Comparison of ENCODE assay signal across 8 cellular contexts in genomic region chr13:52012512-52012836, GRCh38. TPM values are rescaled to one million over a fixed set of nuclear protein-coding genes. Genes with fewer than 3 reads are reported as not detected.
A peak's percentile ranks its signal among the peaks of the same experiment; 100 is the strongest.
DNase-seq lines count a peak whose midpoint lies in the region; ATAC-seq and TF ChIP-seq lines count a peak whose summit lies in the region.

No MANE protein-coding gene starts in this region.

- peaks cover 5% of the 10 kb centered on the region; the same call in 1 of the 2 replicates for H3K9me3 ChIP-seq in OCI-LY7 (ENCODE audit: low read length)
- H3K9me3 ChIP-seq in trophoblast cell (ENCODE audit: insufficient read depth, low read depth, low read length): peaks cover 6% of the 10 kb centered on the region

- H2BK5ac ChIP-seq in trophoblast cell (ENCODE audit: low read depth, low read length, poor library complexity): peak overlapping the region; percentile 43

- POLR2A ChIA-PET in OCI-LY7 (lab: Charles Lee): interaction anchor here (0.6 to 1.4 kb wide), 8 partner anchors 13 to 568 kb away, joined by 3 to 7 read pairs (median 3); no protein-coding TSS in a partner anchor

- no peak overlapping the region for H3K27ac ChIP-seq in OCI-LY7 (ENCODE audit: low read depth, low read length, poor library complexity, severe bottlenecking)
- no peak overlapping the region for H3K27ac ChIP-seq in trophoblast cell (ENCODE audit: low read depth, low read length)

- H3K79me2 ChIP-seq in OCI-LY7 (ENCODE audit: insufficient read depth, low read depth, low read length) (peaks cover 30% of the 10 kb centered on the region), trophoblast cell (ENCODE audit: control insufficient read depth, insufficient read depth, low read length, poor library complexity) (peaks cover 9% of the 10 kb centered on the region)

- no peak overlapping the region for H2AK5ac ChIP-seq in trophoblast cell (ENCODE audit: low read length)

- peak overlapping the region; percentile 70 for H3K4ac ChIP-seq in trophoblast cell (ENCODE audit: low read depth, low read length)

- H2AFZ ChIP-seq in OCI-LY7 (ENCODE audit: low read length) (peak overlapping the region; percentile 91), trophoblast cell (ENCODE audit: insufficient read depth, low read length, poor library complexity) (peak overlapping the region; percentile 72)

- H3K4me3 ChIP-seq in GM12865 (ENCODE audit: low read depth, low read length) (peak overlapping the region; percentile 83), OCI-LY7 (ENCODE audit: low read depth, low read length, poor library complexity, severe bottlenecking) (peak overlapping the region; percentile 95), epithelial cell of proximal tubule (ENCODE audit: low read depth, low read length) (peak overlapping the region; percentile 93), trophoblast cell (ENCODE audit: low read depth, low read length) (peak overlapping the region; percentile 76)

- H4K12ac ChIP-seq in trophoblast cell (ENCODE audit: low read depth, low read length): peak overlapping the region; percentile 86

- H3K27me3 ChIP-seq in trophoblast cell (ENCODE audit: insufficient read depth, low read length): no peaks in the 10 kb centered on the region

- H3K36me3 ChIP-seq in OCI-LY7 (ENCODE audit: insufficient read depth, low read length): peaks cover 26% of the 10 kb centered on the region
- peaks cover 3 to 7% of the 10 kb centered on the region in 2 experiments for H3K36me3 ChIP-seq in trophoblast cell (ENCODE audit: control insufficient read depth in 1 of 2, insufficient read depth in 2 of 2, low read length in 2 of 2)

- BruUV-seq in OCI-LY7 (replicated peaks; lab: Mats Ljungman, UMichigan): TSS peak; percentile 90

- CTCF ChIA-PET in OCI-LY7 (lab: Charles Lee; ENCODE audit: unreplicated experiment): no interaction called here

- peak overlapping the region; percentile 82 for H4K8ac ChIP-seq in trophoblast cell (ENCODE audit: low read depth, low read length)

- peak overlapping the region; percentile 86 for H3K9ac ChIP-seq in trophoblast cell (ENCODE audit: low read length)

- WGBS in trophoblast cell (ENCODE audit: extremely low coverage, insufficient coverage, insufficient read length): no CpG with 5 or more reads among the region's 8 CpGs

- H3K4me2 ChIP-seq in OCI-LY7 (ENCODE audit: low read length) (peak overlapping the region; percentile 75), trophoblast cell (ENCODE audit: low read length) (peak overlapping the region; percentile 71)

- ATAC-seq in HG03342 (IDR thresholded peaks at IDR 0.05; ENCODE audit: unreplicated experiment) (no peak), HG02885 (IDR thresholded peaks at IDR 0.05; ENCODE audit: poor library complexity, unreplicated experiment) (no peak)

- intact Hi-C loops in OCI-LY7 (cut with micrococcal nuclease; ENCODE audit: unreplicated experiment): loop anchor here (1.0 to 5.0 kb wide), 4 partner anchors 146 to 640 kb away; partner anchors contain the start of genes CKAP2 and SUGT1

- no peak overlapping the region for H4K91ac ChIP-seq in trophoblast cell (ENCODE audit: low read depth, low read length)

- H4K20me1 ChIP-seq in OCI-LY7 (ENCODE audit: insufficient read depth, low read length): 0 out of 2 replicates have a peak, but pooled peaks cover 4% of the 10 kb centered on the region

- H2BK12ac ChIP-seq in trophoblast cell (ENCODE audit: low read length): no peak overlapping the region

- peaks cover 8% of the 10 kb centered on the region for H3K79me1 ChIP-seq in trophoblast cell (ENCODE audit: low read length)

- no peaks in the 10 kb centered on the region for H3K9me2 ChIP-seq in OCI-LY7 (ENCODE audit: insufficient read depth, low read length)

- DNase-seq in GM12865 (ENCODE audit: low read depth) (no peak), OCI-LY7 (ENCODE audit: low spot score) (peak; percentile 12), epithelial cell of proximal tubule (ENCODE audit: low read depth) (no peak), trophoblast cell (no peak), UCSD-AML1 (lab: John Stamatoyannopoulos, UW; ENCODE audit: unreplicated experiment) (no peak), ureter (ENCODE audit: low spot score) (no peak)

- H3K23ac ChIP-seq in trophoblast cell (ENCODE audit: low read length): peak overlapping the region; percentile 65

- peak overlapping the region; percentile 87 for H3K18ac ChIP-seq in trophoblast cell (ENCODE audit: low read length)

- TF ChIP-seq CTCF in GM12865 (IDR thresholded peaks at IDR 0.05; ENCODE audit: insufficient read depth, low read depth, low read length, missing control alignments): no peak
- TF ChIP-seq CTCF in OCI-LY7 (conservative IDR thresholded peaks at IDR 0.05; ENCODE audit: low read length): no peak
- no peak for TF ChIP-seq CTCF in epithelial cell of proximal tubule (conservative IDR thresholded peaks at IDR 0.05; ENCODE audit: low read depth, low read length)

- H2BK120ac ChIP-seq in trophoblast cell (ENCODE audit: insufficient read depth, low read length, poor library complexity): no peak overlapping the region

- peak overlapping the region; percentile 72 for H3K14ac ChIP-seq in trophoblast cell (ENCODE audit: low read length)

- H3K4me1 ChIP-seq in OCI-LY7 (ENCODE audit: insufficient read depth, low read length, poor library complexity, severe bottlenecking) (peaks cover 16% of the 10 kb centered on the region), trophoblast cell (ENCODE audit: control insufficient read depth in 1 of 2, insufficient read depth in 2 of 2, low read length in 2 of 2) (peaks cover 0 to 3% of the 10 kb centered on the region in 2 experiments)

RNA-seq across cellular contexts. Expression of gene ALG11, which starts 0.3 kb away (rescaled TPM):
- 11.6 and 14.1 TPM in 2 replicates for total RNA-seq in OCI-LY7 (2014; rRNA removed; shearing (Covaris generic))
- total RNA-seq in OCI-LY7 (2022) (19.4 and 25.0 TPM in 2 replicates), epithelial cell of proximal tubule (13.5 and 15.3 TPM in 2 replicates), ureter (31.7 TPM)
- polyA plus RNA-seq in trophoblast cell (2013): 14.5 and 15.6 TPM in 2 replicates

RNA-seq across cellular contexts. Expression of gene ATP7B, which starts 1.2 kb away (rescaled TPM):
- 0.39 and 0.76 TPM in 2 replicates for total RNA-seq in OCI-LY7 (2014; rRNA removed; shearing (Covaris generic))
- total RNA-seq in OCI-LY7 (2022) (0.40 and 0.53 TPM in 2 replicates), epithelial cell of proximal tubule (2.5 and 3.5 TPM in 2 replicates), ureter (9.5 TPM)
- polyA plus RNA-seq in trophoblast cell (2013): 10.4 and 10.5 TPM in 2 replicates

RNA-seq across cellular contexts. Expression of gene UTP14C, which starts 12.0 kb away (rescaled TPM):
- 7.3 and 9.0 TPM in 2 replicates for total RNA-seq in OCI-LY7 (2014; rRNA removed; shearing (Covaris generic))
- total RNA-seq in OCI-LY7 (2022) (10.0 and 11.5 TPM in 2 replicates), epithelial cell of proximal tubule (5.0 and 9.0 TPM in 2 replicates), ureter (19.7 TPM)
- polyA plus RNA-seq in trophoblast cell (2013): 10.5 and 10.7 TPM in 2 replicates
